Comparison of ENCODE assay signal across 7 cellular contexts in genomic region chr2:50143822-50144575, GRCh38.
A peak's percentile ranks its signal among the peaks of the same experiment; 100 is the strongest.
DNase-seq lines count a peak whose midpoint lies in the region; ATAC-seq, FAIRE-seq and TF ChIP-seq lines count a peak whose summit lies in the region.

No MANE protein-coding gene starts in this region.

- H3K4me3 ChIP-seq in astrocyte (ENCODE audit: insufficient read depth, low read depth, low read length): peak overlapping the region; percentile 51

- peak; percentile 47 for TF ChIP-seq CTCF in astrocyte (IDR thresholded peaks at IDR 0.05; ENCODE audit: insufficient read depth, low read depth, low read length)

- peak overlapping the region; percentile 17 for H3K27ac Mint-ChIP-seq in astrocyte (ENCODE audit: unreplicated experiment)

- peak; percentile 98 for ATAC-seq in GM21515 (IDR thresholded peaks at IDR 0.05; ENCODE audit: unreplicated experiment)
- peak; percentile 49 for ATAC-seq in stimulated activated naive CD8-positive, alpha-beta T cell treated with anti-CD3 and anti-CD28 coated beads, Interleukin-15, Interleukin-2, amounts not matched to agents 100 U/mL and 50 U/mL, for 24 hours

- H3K36me3 Mint-ChIP-seq in astrocyte (ENCODE audit: low read depth, unreplicated experiment): no peaks in the 10 kb centered on the region

- no peaks in the 10 kb centered on the region for H3K9me3 Mint-ChIP-seq in astrocyte (ENCODE audit: unreplicated experiment)

- H3K27me3 ChIP-seq in astrocyte (ENCODE audit: insufficient read depth, low read length): no peaks in the 10 kb centered on the region

- no peaks in the 10 kb centered on the region for H3K4me1 ChIP-seq in astrocyte (ENCODE audit: insufficient read depth, low read length)

- H3K9ac ChIP-seq in astrocyte (ENCODE audit: low read length): peak overlapping the region; percentile 67

- no peak overlapping the region for H3K27ac ChIP-seq in astrocyte (ENCODE audit: low read depth, low read length)

- no peaks in the 10 kb centered on the region for H3K36me3 ChIP-seq in astrocyte (ENCODE audit: insufficient read depth, low read length)

- H3K4me2 ChIP-seq in astrocyte (ENCODE audit: low read length): peak overlapping the region; percentile 84

- no peak for FAIRE-seq in astrocyte (lab: Jason Lieb, UNC)

- H3K4me3 Mint-ChIP-seq in astrocyte (ENCODE audit: unreplicated experiment): peak overlapping the region; percentile 4

- no peaks in the 10 kb centered on the region for H3K9me3 ChIP-seq in astrocyte (ENCODE audit: insufficient read depth, low read depth, low read length)

- no peaks in the 10 kb centered on the region for H4K20me1 ChIP-seq in astrocyte (ENCODE audit: insufficient read depth, low read length)

- peaks cover 3% of the 10 kb centered on the region for H3K4me1 Mint-ChIP-seq in astrocyte (ENCODE audit: low read depth, unreplicated experiment)

- peak; percentile 13 for DNase-seq in GM04503 (ENCODE audit: low read depth)
- DNase-seq in HK-2 (ENCODE audit: unreplicated experiment): peak; percentile 17
- peak; percentile 70 for DNase-seq in NCI-H774 (lab: John Stamatoyannopoulos, UW)
- peak; percentile 16 for DNase-seq in astrocyte (ENCODE audit: low read depth)
- peak; percentile 38 for DNase-seq in iPS-NIHi7 (ENCODE audit: extremely low spot score)
- DNase-seq in stimulated activated naive CD8-positive, alpha-beta T cell treated with anti-CD3 and anti-CD28 coated beads, Interleukin-15, Interleukin-2, amounts not matched to agents 100 U/mL and 50 U/mL, for 24 hours: no peak

- H3K27me3 Mint-ChIP-seq in astrocyte (ENCODE audit: low read depth, unreplicated experiment): no peaks in the 10 kb centered on the region

- H3K79me2 ChIP-seq in astrocyte (ENCODE audit: insufficient read depth, low read length): no peaks in the 10 kb centered on the region

- H2AFZ ChIP-seq in astrocyte (ENCODE audit: low read depth, low read length): peak overlapping the region; percentile 72
